In the genomic region with DNA sequence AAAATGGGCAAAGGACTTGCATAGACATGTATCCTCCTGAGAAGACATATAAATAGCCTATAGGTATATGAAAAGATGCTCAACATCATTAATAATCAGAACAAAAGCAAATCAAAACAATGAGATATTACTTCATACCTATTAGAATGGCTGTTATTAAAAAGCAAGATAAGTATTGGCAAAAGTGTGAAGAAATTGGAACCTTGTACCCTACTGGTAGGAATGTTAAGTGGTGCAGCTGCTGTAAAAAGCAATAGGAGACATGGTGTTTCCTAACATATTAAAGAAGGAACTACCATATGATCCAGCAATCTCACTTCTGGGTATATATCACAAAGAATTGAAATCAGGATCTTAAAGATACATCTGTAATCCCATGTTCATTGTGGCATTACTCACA, we compare ENCODE assay signal across 2 cellular contexts.
TF ChIP-seq lines count a peak whose summit lies in the region.

No MANE protein-coding gene starts in this region.

TF ChIP-seq in liver, 16 proteins besides CTCF, POLR2A, EP300 and RAD21 (continued from another document):
- TF ChIP-seq JUND (IDR thresholded peaks at IDR 0.05) (no peak), FOXA1 (IDR thresholded peaks at IDR 0.05) (no peak), EGR1 (IDR thresholded peaks at IDR 0.05; ENCODE audit: low read depth in 2 of 2) (no peak), FOXA2 (IDR thresholded peaks at IDR 0.05) (no peak), RXRA (IDR thresholded peaks at IDR 0.05) (no peak), SP1 (IDR thresholded peaks at IDR 0.05) (no peak)
- TF ChIP-seq, protein P1, sequence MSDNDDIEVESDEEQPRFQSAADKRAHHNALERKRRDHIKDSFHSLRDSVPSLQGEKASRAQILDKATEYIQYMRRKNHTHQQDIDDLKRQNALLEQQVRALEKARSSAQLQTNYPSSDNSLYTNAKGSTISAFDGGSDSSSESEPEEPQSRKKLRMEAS (IDR thresholded peaks at IDR 0.05): no peak
- TF ChIP-seq, protein P2, sequence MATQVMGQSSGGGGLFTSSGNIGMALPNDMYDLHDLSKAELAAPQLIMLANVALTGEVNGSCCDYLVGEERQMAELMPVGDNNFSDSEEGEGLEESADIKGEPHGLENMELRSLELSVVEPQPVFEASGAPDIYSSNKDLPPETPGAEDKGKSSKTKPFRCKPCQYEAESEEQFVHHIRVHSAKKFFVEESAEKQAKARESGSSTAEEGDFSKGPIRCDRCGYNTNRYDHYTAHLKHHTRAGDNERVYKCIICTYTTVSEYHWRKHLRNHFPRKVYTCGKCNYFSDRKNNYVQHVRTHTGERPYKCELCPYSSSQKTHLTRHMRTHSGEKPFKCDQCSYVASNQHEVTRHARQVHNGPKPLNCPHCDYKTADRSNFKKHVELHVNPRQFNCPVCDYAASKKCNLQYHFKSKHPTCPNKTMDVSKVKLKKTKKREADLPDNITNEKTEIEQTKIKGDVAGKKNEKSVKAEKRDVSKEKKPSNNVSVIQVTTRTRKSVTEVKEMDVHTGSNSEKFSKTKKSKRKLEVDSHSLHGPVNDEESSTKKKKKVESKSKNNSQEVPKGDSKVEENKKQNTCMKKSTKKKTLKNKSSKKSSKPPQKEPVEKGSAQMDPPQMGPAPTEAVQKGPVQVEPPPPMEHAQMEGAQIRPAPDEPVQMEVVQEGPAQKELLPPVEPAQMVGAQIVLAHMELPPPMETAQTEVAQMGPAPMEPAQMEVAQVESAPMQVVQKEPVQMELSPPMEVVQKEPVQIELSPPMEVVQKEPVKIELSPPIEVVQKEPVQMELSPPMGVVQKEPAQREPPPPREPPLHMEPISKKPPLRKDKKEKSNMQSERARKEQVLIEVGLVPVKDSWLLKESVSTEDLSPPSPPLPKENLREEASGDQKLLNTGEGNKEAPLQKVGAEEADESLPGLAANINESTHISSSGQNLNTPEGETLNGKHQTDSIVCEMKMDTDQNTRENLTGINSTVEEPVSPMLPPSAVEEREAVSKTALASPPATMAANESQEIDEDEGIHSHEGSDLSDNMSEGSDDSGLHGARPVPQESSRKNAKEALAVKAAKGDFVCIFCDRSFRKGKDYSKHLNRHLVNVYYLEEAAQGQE (IDR thresholded peaks at IDR 0.05): no peak
- TF ChIP-seq, protein P3, sequence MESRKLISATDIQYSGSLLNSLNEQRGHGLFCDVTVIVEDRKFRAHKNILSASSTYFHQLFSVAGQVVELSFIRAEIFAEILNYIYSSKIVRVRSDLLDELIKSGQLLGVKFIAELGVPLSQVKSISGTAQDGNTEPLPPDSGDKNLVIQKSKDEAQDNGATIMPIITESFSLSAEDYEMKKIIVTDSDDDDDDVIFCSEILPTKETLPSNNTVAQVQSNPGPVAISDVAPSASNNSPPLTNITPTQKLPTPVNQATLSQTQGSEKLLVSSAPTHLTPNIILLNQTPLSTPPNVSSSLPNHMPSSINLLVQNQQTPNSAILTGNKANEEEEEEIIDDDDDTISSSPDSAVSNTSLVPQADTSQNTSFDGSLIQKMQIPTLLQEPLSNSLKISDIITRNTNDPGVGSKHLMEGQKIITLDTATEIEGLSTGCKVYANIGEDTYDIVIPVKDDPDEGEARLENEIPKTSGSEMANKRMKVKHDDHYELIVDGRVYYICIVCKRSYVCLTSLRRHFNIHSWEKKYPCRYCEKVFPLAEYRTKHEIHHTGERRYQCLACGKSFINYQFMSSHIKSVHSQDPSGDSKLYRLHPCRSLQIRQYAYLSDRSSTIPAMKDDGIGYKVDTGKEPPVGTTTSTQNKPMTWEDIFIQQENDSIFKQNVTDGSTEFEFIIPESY (IDR thresholded peaks at IDR 0.05): no peak

TF ChIP-seq in HepG2, 621 proteins besides CTCF, POLR2A, EP300 and RAD21 (continued from another document):
- TF ChIP-seq ZNF691 (CRISPR knock-in tag; IDR thresholded peaks at IDR 0.05; ENCODE audit: borderline replicate concordance, low read depth): no peak
- TF ChIP-seq ZNF121 (CRISPR knock-in tag; IDR thresholded peaks at IDR 0.05): no peak
- TF ChIP-seq ZNF10 (CRISPR knock-in tag; IDR thresholded peaks at IDR 0.05; ENCODE audit: borderline replicate concordance, low read depth): no peak
